ENCODE assay signal across 8 cellular contexts in the genomic region with DNA sequence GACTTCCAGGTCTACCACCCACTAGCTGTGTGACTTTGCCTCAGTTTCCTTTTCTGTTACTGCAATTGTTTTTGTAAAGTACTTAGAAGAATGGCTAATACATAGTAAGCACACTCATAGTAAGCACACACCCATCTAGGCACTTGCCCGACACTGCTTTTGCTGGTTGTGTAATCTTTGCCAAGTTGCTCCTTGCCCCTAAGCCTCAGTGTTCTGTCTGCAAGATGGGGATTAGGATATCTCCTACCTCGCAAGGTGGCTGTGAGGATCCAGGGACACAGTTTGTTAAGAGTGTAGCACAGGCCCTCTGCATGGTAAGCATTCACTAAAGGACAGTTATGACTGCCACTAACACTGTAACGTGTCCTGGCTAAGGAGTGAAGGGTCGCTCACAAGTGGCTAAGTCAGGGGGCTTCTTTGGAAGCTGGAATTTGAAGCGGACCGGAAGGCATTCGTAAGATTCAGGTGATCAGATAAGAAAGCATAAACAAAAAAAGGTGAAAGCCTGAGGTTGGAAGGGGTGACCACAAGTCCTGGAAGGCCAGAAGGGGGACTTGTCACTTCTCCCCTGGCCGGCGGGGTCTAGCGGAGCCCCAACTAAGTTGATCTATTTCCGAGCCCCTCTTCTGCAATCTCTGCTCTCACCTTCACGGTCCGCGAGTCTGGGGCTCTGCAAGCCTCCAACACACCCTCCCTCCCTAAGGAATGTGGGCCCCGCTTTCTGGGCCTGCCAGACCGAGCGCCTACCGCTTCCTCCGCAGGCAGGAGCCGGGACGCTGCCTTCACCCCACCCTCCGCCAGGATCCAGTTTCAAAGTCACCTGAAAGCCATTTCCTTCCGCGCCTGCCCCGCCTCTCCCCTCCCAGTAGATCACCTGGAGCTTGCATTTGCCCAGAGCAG. TPM values are rescaled to one million over a fixed set of nuclear protein-coding genes. Genes with fewer than 3 reads are reported as not detected.
DNase-seq lines count a peak whose midpoint lies in the region; ATAC-seq and TF ChIP-seq lines count a peak whose summit lies in the region.

No MANE protein-coding gene starts in this region.

- H2AFZ ChIP-seq in parathyroid adenoma: peak overlapping the region; percentile 96

- H3K27ac Mint-ChIP-seq in endothelial cell (ENCODE audit: unreplicated experiment): peak overlapping the region; percentile 24

- ATAC-seq in GM19397 (IDR thresholded peaks at IDR 0.05; ENCODE audit: unreplicated experiment): no peak

- peak overlapping the region; percentile 89 for H3K4me3 Mint-ChIP-seq in endothelial cell (ENCODE audit: unreplicated experiment)

- H3K9ac ChIP-seq in parathyroid adenoma: no peak overlapping the region

- peak; percentile 90 for DNase-seq in H7
- peak; percentile 61 for DNase-seq in NCI-H748 treated with DMSO at 0.1 percent for 48 hours (lab: John Stamatoyannopoulos, UW)
- peak; percentile 41 for DNase-seq in endothelial cell (ENCODE audit: low spot score)
- no peak for DNase-seq in stimulated activated CD4-positive, alpha-beta T cell treated with anti-CD3 and anti-CD28 coated beads, Interleukin-1b, Interleukin-23, amount 100 ng/mL, for 48 hours
- no peak for DNase-seq in hippocampal formation (lab: John Stamatoyannopoulos, UW)
- DNase-seq in activated CD4-positive, alpha-beta T cell treated with anti-CD3 and anti-CD28 coated beads, Interleukin-2, amount 50 U/mL, for 48 hours: no peak

- no peak for TF ChIP-seq CTCF in endothelial cell (IDR thresholded peaks at IDR 0.05; ENCODE audit: unreplicated experiment)
- TF ChIP-seq CTCF in parathyroid adenoma (IDR thresholded peaks at IDR 0.05): no peak

- peaks cover 50% of the 10 kb centered on the region for H3K4me1 ChIP-seq in parathyroid adenoma

- H3K4me3 ChIP-seq in H7 (ENCODE audit: insufficient read depth, low read depth, low read length): peak overlapping the region; percentile 87
- H3K4me3 ChIP-seq in parathyroid adenoma (ENCODE audit: low read depth, low read length): peak overlapping the region; percentile 74

- no peaks in the 10 kb centered on the region for H3K9me3 Mint-ChIP-seq in endothelial cell (ENCODE audit: unreplicated experiment)

- peak overlapping the region; percentile 97 for H3K4me2 ChIP-seq in parathyroid adenoma (ENCODE audit: low read length)

- H3K4me1 Mint-ChIP-seq in endothelial cell (ENCODE audit: unreplicated experiment): peaks cover 49% of the 10 kb centered on the region

- peaks cover 2% of the 10 kb centered on the region; the same call in 1 of the 2 replicates for H3K27me3 ChIP-seq in H7 (ENCODE audit: control insufficient read depth, insufficient read depth, low read length)
- H3K27me3 ChIP-seq in parathyroid adenoma (ENCODE audit: control insufficient read depth, insufficient read depth, low read length): no peaks in the 10 kb centered on the region

- H3K27me3 Mint-ChIP-seq in endothelial cell (ENCODE audit: unreplicated experiment): peaks cover 10% of the 10 kb centered on the region

- H3K79me2 ChIP-seq in parathyroid adenoma: peaks cover 3% of the 10 kb centered on the region

- H3K27ac ChIP-seq in parathyroid adenoma: peak overlapping the region; percentile 83

- H3K9me3 ChIP-seq in parathyroid adenoma (ENCODE audit: control insufficient read depth, low read length): no peaks in the 10 kb centered on the region

- H3K36me3 Mint-ChIP-seq in endothelial cell (ENCODE audit: low read depth, unreplicated experiment): peaks cover 13% of the 10 kb centered on the region

- H3K36me3 ChIP-seq in H7 (replicated peaks; ENCODE audit: control insufficient read depth, insufficient read depth, low read length) (no peaks in the 10 kb centered on the region), parathyroid adenoma (ENCODE audit: control insufficient read depth, insufficient read depth, low read length) (no peaks in the 10 kb centered on the region)

RNA-seq across cellular contexts. Expression of a gene that starts 1.5 kb away (rescaled TPM):
- 36.7 and 47.0 TPM in 2 replicates for total RNA-seq in H7 (2014; rRNA removed; shearing (Covaris generic))
- 31.4 TPM for total RNA-seq in endothelial cell (ENCODE audit: unreplicated experiment)

Comparison
In these comparisons a context has a peak if more than half of its experiments do, and no peak if none do; other contexts are left out.
1. DNase-seq: peak in H7 (single experiment), NCI-H748 treated with DMSO at 0.1 percent for 48 hours (single experiment) and endothelial cell (single experiment); none in stimulated activated CD4-positive, alpha-beta T cell treated with anti-CD3 and anti-CD28 coated beads, Interleukin-1b, Interleukin-23, amount 100 ng/mL, for 48 hours (single experiment), hippocampal formation (0 of 2) and activated CD4-positive, alpha-beta T cell treated with anti-CD3 and anti-CD28 coated beads, Interleukin-2, amount 50 U/mL, for 48 hours (0 of 2).